ENCODE assay signal across 8 cellular contexts in the genomic region with DNA sequence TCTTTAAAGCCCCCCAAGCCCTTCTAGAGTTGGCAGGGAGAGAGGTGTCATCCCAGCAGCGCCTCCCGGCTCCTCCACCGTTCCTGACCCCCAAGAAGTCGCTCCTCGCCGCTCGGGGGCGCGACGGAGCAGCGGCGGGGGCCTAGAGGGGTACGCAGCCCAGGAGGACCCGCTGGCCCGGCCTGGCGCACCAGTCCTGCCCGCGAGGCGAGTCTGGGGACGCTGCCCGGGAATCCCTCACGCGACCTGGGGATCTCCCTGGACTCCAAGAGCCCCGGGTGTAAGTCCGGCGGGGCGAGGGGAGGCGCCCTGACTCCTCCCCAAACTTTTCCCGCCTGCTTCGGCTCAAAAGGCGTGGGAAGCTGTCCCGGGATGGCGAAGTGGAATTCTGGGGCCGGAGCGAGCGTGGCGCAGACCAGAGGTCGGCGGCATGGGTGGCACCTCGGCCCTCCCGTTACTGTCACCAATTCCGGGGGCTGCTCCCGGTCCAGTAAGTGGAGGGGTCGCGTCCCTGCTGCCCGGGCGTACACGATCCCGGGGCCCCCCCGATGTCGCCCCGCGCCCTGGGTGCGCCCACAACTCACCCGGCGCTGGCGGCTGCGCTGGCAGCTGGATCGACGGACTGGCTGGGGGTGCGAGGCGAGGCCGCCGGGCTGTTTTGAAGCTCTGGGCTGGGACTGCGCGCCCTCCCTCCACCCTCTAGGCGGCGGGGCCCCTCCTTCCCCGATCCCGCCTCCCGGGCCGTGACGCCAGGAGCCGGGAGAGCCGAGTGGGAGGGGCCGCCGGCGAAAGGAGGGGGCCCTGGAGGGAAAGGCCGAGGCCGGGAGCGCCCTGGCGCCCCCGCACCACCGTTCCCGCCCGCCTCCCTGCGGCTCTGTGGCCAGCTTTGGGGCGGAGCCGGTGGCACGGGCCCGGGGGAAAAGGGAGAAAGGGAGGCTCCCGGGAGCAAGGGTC. TPM values are rescaled to one million over a fixed set of nuclear protein-coding genes. Genes with fewer than 3 reads are reported as not detected.
A peak's percentile ranks its signal among the peaks of the same experiment; 100 is the strongest.
DNase-seq lines count a peak whose midpoint lies in the region; ATAC-seq, FAIRE-seq and TF ChIP-seq lines count a peak whose summit lies in the region.

A gene with protein sequence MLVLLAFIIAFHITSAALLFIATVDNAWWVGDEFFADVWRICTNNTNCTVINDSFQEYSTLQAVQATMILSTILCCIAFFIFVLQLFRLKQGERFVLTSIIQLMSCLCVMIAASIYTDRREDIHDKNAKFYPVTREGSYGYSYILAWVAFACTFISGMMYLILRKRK (minus strand): TSS at position 634 of the 954 bp plus-strand sequence. CDS start 32,981 bp downstream, outside the sequence.

- POLR2A ChIA-PET in A673 (lab: Charles Lee; ENCODE audit: low non-redundant PET): no interaction called here
- POLR2A ChIA-PET in Panc1 (lab: Charles Lee): interaction anchor here (0.6 kb wide), 2 partner anchors 13 to 622 kb away, joined by 4 read pairs; no protein-coding TSS in a partner anchor
- POLR2A ChIA-PET in endothelial cell of umbilical vein (lab: Charles Lee): no interaction called here

- intact Hi-C loops in A673 (cut with micrococcal nuclease; ENCODE audit: unreplicated experiment): loop anchor here (10.0 kb wide), 2 partner anchors 55 to 155 kb away; no protein-coding TSS in a partner anchor
- intact Hi-C loops in Panc1 (cut with micrococcal nuclease; ENCODE audit: unreplicated experiment): loop anchor here (10.0 kb wide), 1 partner anchor 55 kb away; no protein-coding TSS in a partner anchor
- intact Hi-C loops in endothelial cell of umbilical vein (cut with micrococcal nuclease): loop anchor here (1.0 kb wide), 4 partner anchors 21 to 361 kb away; no protein-coding TSS in a partner anchor

- in situ Hi-C loops in Panc1 (cut with HindIII; ENCODE audit: low pct_unique_long_range_greater_than_20kb, low sequenced_read_pairs): no loop called here

- H3K79me2 ChIP-seq in endothelial cell of umbilical vein (ENCODE audit: control insufficient read depth, insufficient read depth, low read length): no peaks in the 10 kb centered on the region

- H3K9me1 ChIP-seq in endothelial cell of umbilical vein (replicated peaks; ENCODE audit: control insufficient read depth, extremely low read depth, insufficient read depth, low read length): no peaks in the 10 kb centered on the region

- peak within 1 kb of the TSS; percentile 79 for H3K27ac ChIP-seq in A673 (ENCODE audit: low read depth, low read length, poor library complexity, severe bottlenecking)
- H3K27ac ChIP-seq in Panc1 (ENCODE audit: low read length): peak within 1 kb of the TSS; percentile 52; the same call in 1 of the 2 replicates
- H3K27ac ChIP-seq in endothelial cell of umbilical vein (ENCODE audit: insufficient read depth, low read depth, low read length): peak within 1 kb of the TSS; percentile 30
- peak within 1 kb of the TSS; percentile 84 to 95 (median 94) for H3K27ac ChIP-seq in tibial nerve

- H3K9ac ChIP-seq in endothelial cell of umbilical vein (replicated peaks; ENCODE audit: extremely low read depth, insufficient read depth, low read length): peak within 1 kb of the TSS; percentile 59

- H3K9me3 ChIP-seq in A673 (ENCODE audit: low read depth, low read length, poor library complexity, severe bottlenecking) (no peaks in the 10 kb centered on the region), Panc1 (ENCODE audit: control insufficient read depth, insufficient read depth, low read depth, low read length) (no peaks in the 10 kb centered on the region), endothelial cell of umbilical vein (replicated peaks; ENCODE audit: control insufficient read depth, insufficient read depth, low read length) (no peaks in the 10 kb centered on the region), tibial nerve (no peaks in the 10 kb centered on the region)

- no peaks in the 10 kb centered on the region for H3K27me3 ChIP-seq in A673 (replicated peaks; ENCODE audit: insufficient read depth, low read depth, low read length, poor library complexity)
- H3K27me3 ChIP-seq in Panc1 (ENCODE audit: control insufficient read depth, insufficient read depth, low read length): peaks cover 8% of the 10 kb centered on the region
- H3K27me3 ChIP-seq in endothelial cell of umbilical vein (ENCODE audit: control insufficient read depth in 2 of 2, insufficient read depth in 2 of 2, low read length in 2 of 2): peaks cover 6 to 12% of the 10 kb centered on the region in 2 experiments
- H3K27me3 ChIP-seq in tibial nerve: no peaks in the 10 kb centered on the region

- no peaks in the 10 kb centered on the region for H3K36me3 ChIP-seq in A673 (ENCODE audit: insufficient read depth, low read length, poor library complexity, severe bottlenecking)
- no peaks in the 10 kb centered on the region for H3K36me3 ChIP-seq in Panc1 (ENCODE audit: control insufficient read depth, insufficient read depth, low read length)
- no peaks in the 10 kb centered on the region for H3K36me3 ChIP-seq in endothelial cell of umbilical vein (ENCODE audit: control insufficient read depth in 2 of 2, extremely low read depth in 1 of 2, insufficient read depth in 2 of 2, low read length in 2 of 2)
- H3K36me3 ChIP-seq in tibial nerve: no peaks in the 10 kb centered on the region

- H3K4me3 ChIP-seq in A673 (ENCODE audit: low read depth, low read length, poor library complexity, severe bottlenecking): peak within 1 kb of the TSS; percentile 84
- peak within 1 kb of the TSS; percentile 60 to 68 for H3K4me3 ChIP-seq in Panc1 (ENCODE audit: low read depth in 2 of 2, low read length in 2 of 2)
- H3K4me3 ChIP-seq in endothelial cell of umbilical vein (replicated peaks in 1 of 3; ENCODE audit: insufficient read depth in 1 of 3, low read depth in 1 of 3, low read length in 3 of 3): peak within 1 kb of the TSS; percentile 64 to 73 (median 64)
- H3K4me3 ChIP-seq in tibial nerve: peak within 1 kb of the TSS; percentile 48 to 77 (median 72)

- WGBS in tibial nerve, 2 donors: 0% methylated on average over 19 to 45 of the region's 92 CpGs

- dilution Hi-C loops in endothelial cell of umbilical vein (cut with MboI; ENCODE audit: extremely low pct_ligation_motif_present, low sequenced_read_pairs): no loop called here

- peak; percentile 71 for TF ChIP-seq CTCF in A673 (conservative IDR thresholded peaks at IDR 0.05; ENCODE audit: low read depth, low read length)
- peak; percentile 87 for TF ChIP-seq CTCF in Panc1 (IDR thresholded peaks at IDR 0.05)
- TF ChIP-seq CTCF in endothelial cell of umbilical vein (IDR thresholded peaks at IDR 0.05; ENCODE audit: extremely low read depth in 1 of 2, insufficient read depth in 1 of 2, low read depth in 1 of 2, low read length in 2 of 2): peak; percentile 47 to 80
- peak; percentile 39 to 89 (median 84) for TF ChIP-seq CTCF in tibial nerve (IDR thresholded peaks at IDR 0.05)

- TF ChIP-seq POLR2A in endothelial cell of umbilical vein (IDR thresholded peaks at IDR 0.05; ENCODE audit: low read depth, low read length) (no peak), tibial nerve (IDR thresholded peaks at IDR 0.05) (peak; percentile 84 to 94)

- peak within 1 kb of the TSS; percentile 83 for H3K4me2 ChIP-seq in endothelial cell of umbilical vein (ENCODE audit: insufficient read depth, low read length)

- peak; percentile 81 for DNase-seq in A673 (ENCODE audit: low spot score)
- DNase-seq in GOT3 (lab: John Stamatoyannopoulos, UW): peak; percentile 36
- no peak for DNase-seq in Panc1 (ENCODE audit: low read depth, low spot score)
- peak; percentile 72 for DNase-seq in endothelial cell of umbilical vein (ENCODE audit: low read depth, low spot score)
- peak; percentile 62 to 83 for DNase-seq in lung microvascular endothelial cell (ENCODE audit: low read depth in 2 of 2)
- peak; percentile 67 to 69 for DNase-seq in tibial nerve (ENCODE audit: low spot score in 2 of 2)

- ATAC-seq in Panc1: peak; percentile 93
- ATAC-seq in GM21447 (IDR thresholded peaks at IDR 0.05; ENCODE audit: unreplicated experiment): no peak
- ATAC-seq in HG03520 (IDR thresholded peaks at IDR 0.05; ENCODE audit: unreplicated experiment): no peak

- BruUV-seq in A673 (replicated peaks; lab: Mats Ljungman, UMichigan) (TSS peak; percentile 50), Panc1 (replicated peaks; lab: Mats Ljungman, UMichigan) (no TSS peak), endothelial cell of umbilical vein (replicated peaks; lab: Mats Ljungman, UMichigan) (TSS peak; percentile 55)

- no peaks in the 10 kb centered on the region for H4K20me1 ChIP-seq in endothelial cell of umbilical vein (replicated peaks; ENCODE audit: control insufficient read depth, extremely low read depth, insufficient read depth, low read length)

- H3K4me1 ChIP-seq in A673 (ENCODE audit: insufficient read depth, low read length, poor library complexity, severe bottlenecking): peaks cover 4% of the 10 kb centered on the region
- H3K4me1 ChIP-seq in Panc1 (ENCODE audit: control insufficient read depth, insufficient read depth, low read length): peaks cover 7% of the 10 kb centered on the region; the same call in 1 of the 2 replicates
- peaks cover 3% of the 10 kb centered on the region for H3K4me1 ChIP-seq in endothelial cell of umbilical vein (ENCODE audit: control insufficient read depth, extremely low read depth, insufficient read depth, low read length)
- H3K4me1 ChIP-seq in tibial nerve: peaks cover 0 to 55% (median 34%) of the 10 kb centered on the region in 4 donors

- peak; percentile 42 for FAIRE-seq in endothelial cell of umbilical vein (lab: Jason Lieb, UNC)

- peak within 1 kb of the TSS; percentile 98 for H2AFZ ChIP-seq in endothelial cell of umbilical vein (ENCODE audit: low read depth, low read length)

- CTCF ChIA-PET in A673 (lab: Charles Lee) (interaction anchor here (0.6 kb wide), 1 partner anchor 46 kb away, joined by 4 read pairs; no protein-coding TSS in a partner anchor), Panc1 (lab: Charles Lee) (interaction anchor here (0.5 to 0.6 kb wide), 2 partner anchors 18 to 25 kb away, joined by 3 read pairs; no protein-coding TSS in a partner anchor), endothelial cell of umbilical vein (lab: Charles Lee) (interaction anchor here (0.7 to 2.2 kb wide), 10 partner anchors 13 to 339 kb away, joined by 3 to 10 read pairs (median 6); partner anchors contain the start of gene NUBP1)

- TF ChIP-seq EP300 in tibial nerve (IDR thresholded peaks at IDR 0.05): peak in 1 of 2 donors; percentile 91

RNA-seq across cellular contexts. Expression of the gene that starts here (rescaled TPM):
- total RNA-seq in A673 (2021) (12.9 and 15.9 TPM in 2 replicates), Panc1 (2021; ENCODE audit: unreplicated experiment) (13.8 TPM), endothelial cell of umbilical vein (18.3 and 25.5 TPM in 2 replicates), lung microvascular endothelial cell (11.3 and 32.7 TPM in 2 replicates), tibial nerve (10 to 100 TPM; 60.5 to 72.1 (median 65.5) TPM)
- polyA plus RNA-seq in Panc1 (2012; ENCODE audit: insufficient read length): 8.2 TPM
- polyA plus RNA-seq in endothelial cell of umbilical vein: 19.0 and 25.5 TPM in 2 replicates
- polyA plus RNA-seq in endothelial cell of umbilical vein (2011; cell fraction: cytosol; rRNA removed): 13.0 and 14.8 TPM in 2 replicates
- polyA plus RNA-seq in endothelial cell of umbilical vein (2011; cell fraction: nucleus; rRNA removed): 7.8 and 11.0 TPM in 2 replicates
- polyA plus RNA-seq in endothelial cell of umbilical vein (2012): 9.1 and 10.5 TPM in 2 replicates
- 40.3 and 45.9 TPM in 2 replicates for polyA minus RNA-seq in endothelial cell of umbilical vein
- polyA minus RNA-seq in endothelial cell of umbilical vein (2011; cell fraction: cytosol; rRNA and poly(A)+ RNA removed): 55.6 TPM
- polyA minus RNA-seq in endothelial cell of umbilical vein (2011; cell fraction: nucleus; rRNA and poly(A)+ RNA removed): 6.3 and 9.4 TPM in 2 replicates

Comparison
In these comparisons a context has a peak if more than half of its experiments do, and no peak if none do; other contexts are left out.
1. H3K27ac ChIP-seq: peak in every context shown above with its lines; median percentile 94 in tibial nerve; 79 in A673; 52 in Panc1; 30 in endothelial cell of umbilical vein.